Comparison of ENCODE assay signal across 1 cellular context in genomic region chr11:68273056-68273738, GRCh38.
TF ChIP-seq lines count a peak whose summit lies in the region.

No MANE protein-coding gene starts in this region.

TF ChIP-seq in HepG2, 621 proteins besides CTCF, POLR2A, EP300 and RAD21 (continued from another document):
- TF ChIP-seq ZNF646 (CRISPR knock-in tag; IDR thresholded peaks at IDR 0.05) (no peak), WIZ (CRISPR knock-in tag; IDR thresholded peaks at IDR 0.05) (no peak), GRHL1 (CRISPR knock-in tag; conservative IDR thresholded peaks at IDR 0.05) (no peak), NR2F1 (CRISPR knock-in tag; IDR thresholded peaks at IDR 0.05) (no peak), KLF6 (CRISPR knock-in tag; IDR thresholded peaks at IDR 0.05) (no peak), ZNF530 (CRISPR knock-in tag; IDR thresholded peaks at IDR 0.05; ENCODE audit: low read depth) (no peak), PLSCR1 (CRISPR knock-in tag; IDR thresholded peaks at IDR 0.05; ENCODE audit: borderline replicate concordance) (no peak), GATA4 (IDR thresholded peaks at IDR 0.05; ENCODE audit: borderline replicate concordance, low read depth) (no peak), ZBTB38 (CRISPR knock-in tag; IDR thresholded peaks at IDR 0.05) (0 out of 2 replicates have a peak, but pooled peaks have one; percentile 7)
